11 cellular contexts compared by ENCODE assay signal in the genomic region with DNA sequence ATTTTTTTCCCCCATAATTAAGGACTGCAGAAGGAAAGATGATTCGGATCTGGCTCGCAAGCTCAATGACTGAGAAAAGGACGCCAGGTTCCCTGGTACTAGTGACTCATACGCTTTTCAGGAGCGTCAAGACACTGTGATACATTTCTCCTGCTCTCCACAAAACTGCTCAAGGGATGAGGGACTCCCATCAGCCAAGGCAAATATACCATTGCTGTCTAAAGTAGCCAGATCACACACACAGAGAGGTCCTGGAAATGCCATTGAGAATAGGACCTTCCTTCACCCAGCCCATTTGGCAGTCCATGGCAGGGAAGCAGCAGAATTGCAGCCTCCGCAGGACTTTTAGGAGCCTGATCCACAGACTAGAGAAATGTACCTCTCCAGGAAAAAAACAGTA.
DNase-seq lines count a peak whose midpoint lies in the region; ATAC-seq, FAIRE-seq and TF ChIP-seq lines count a peak whose summit lies in the region.
"Had no signal": no experiment of that assay in that cellular context is flagged by ENCODE, and none has a peak within 500 bp of the region (broad histone marks: within the 10 kb centered on the region; RNA-seq: fewer than 3 reads in every experiment).

No MANE protein-coding gene starts in this region.

- H3K27ac Mint-ChIP-seq in naive thymus-derived CD4-positive, alpha-beta T cell, result no peak overlapping the region
- H3K27ac Mint-ChIP-seq in activated T-cell treated with anti-CD3 and anti-CD28 coated beads, Interleukin-2, amount 50 U/mL, for 24 hours, result no peak overlapping the region

- H3K27me3 Mint-ChIP-seq in naive thymus-derived CD4-positive, alpha-beta T cell, result no peaks in the 10 kb centered on the region
- H3K27me3 Mint-ChIP-seq in activated T-cell treated with anti-CD3 and anti-CD28 coated beads, Interleukin-2, amount 50 U/mL, for 24 hours, result no peaks in the 10 kb centered on the region

- H3K4me3 Mint-ChIP-seq in naive thymus-derived CD4-positive, alpha-beta T cell, result no peak overlapping the region
- H3K4me3 Mint-ChIP-seq in activated T-cell treated with anti-CD3 and anti-CD28 coated beads, Interleukin-2, amount 50 U/mL, for 24 hours, result no peak overlapping the region
- H3K4me3 Mint-ChIP-seq: activated T-helper 1 cell treated with anti-CD3 and anti-CD28 coated beads, Interleukin-12 subunit alpha, Interleukin-12 subunit beta, Interleukin-2, Interleukin-4 antibody, amounts not matched to agents 30 ng/mL and 10 ng/mL and 1 ng/mL, durations not matched to agents 14 hours and 24 hours and 36 hours had no signal

- WGBS in small intestine, 3 donors, result 62 to 77% (median 74%) methylated on average over 6 of the region's 6 CpGs

- no peak overlapping the region for H3K4me3 ChIP-seq in astrocyte of the spinal cord (ENCODE audit: low read depth, low read length)
- no peak overlapping the region for H3K4me3 ChIP-seq in small intestine (ENCODE audit: low read depth in 1 of 2, low read length in 2 of 2)
- H3K4me3 ChIP-seq in naive thymus-derived CD4-positive, alpha-beta T cell (ENCODE audit: low read length), result no peak overlapping the region
- H3K4me3 ChIP-seq: pancreas had no signal

- POLR2A ChIA-PET in naive thymus-derived CD4-positive, alpha-beta T cell (lab: Charles Lee), result no interaction called here

- in situ Hi-C loops in astrocyte of the spinal cord (cut with HindIII; ENCODE audit: low sequenced_read_pairs), result no loop called here

- no peaks in the 10 kb centered on the region for H3K9me3 ChIP-seq in small intestine (ENCODE audit: control insufficient read depth, low read depth)
- no peaks in the 10 kb centered on the region for H3K9me3 ChIP-seq in naive thymus-derived CD4-positive, alpha-beta T cell (ENCODE audit: control insufficient read depth in 2 of 3, low read length in 3 of 3)
- H3K9me3 ChIP-seq: pancreas had no signal

- FAIRE-seq in small intestine (lab: Jason Lieb, UNC), result no peak
- FAIRE-seq: pancreas had no signal

- no peak for TF ChIP-seq CTCF in astrocyte of the spinal cord (IDR thresholded peaks at IDR 0.05; ENCODE audit: low read depth, low read length)

- H3K4me1 Mint-ChIP-seq in naive thymus-derived CD4-positive, alpha-beta T cell, result peaks cover 0 to 33% (median 10%) of the 10 kb centered on the region in 7 donors
- peaks cover 22% of the 10 kb centered on the region for H3K4me1 Mint-ChIP-seq in activated T-cell treated with anti-CD3 and anti-CD28 coated beads, Interleukin-2, amount 50 U/mL, for 24 hours (ENCODE audit: low read depth)

- peaks cover 0 to 11% (median 0%) of the 10 kb centered on the region in 11 donors for H3K9me3 Mint-ChIP-seq in naive thymus-derived CD4-positive, alpha-beta T cell
- peaks cover 3% of the 10 kb centered on the region for H3K9me3 Mint-ChIP-seq in activated T-cell treated with anti-CD3 and anti-CD28 coated beads, Interleukin-2, amount 50 U/mL, for 24 hours

- H3K36me3 Mint-ChIP-seq in naive thymus-derived CD4-positive, alpha-beta T cell, result peaks cover 0 to 7% (median 0%) of the 10 kb centered on the region in 5 donors
- no peaks in the 10 kb centered on the region for H3K36me3 Mint-ChIP-seq in activated T-cell treated with anti-CD3 and anti-CD28 coated beads, Interleukin-2, amount 50 U/mL, for 24 hours (ENCODE audit: low read depth)

- CTCF ChIA-PET in naive thymus-derived CD4-positive, alpha-beta T cell (lab: Charles Lee), result interaction anchor here (0.8 kb wide), 1 partner anchor 120 kb away, joined by 3 read pairs; no protein-coding TSS in a partner anchor

- DNase-seq in EH (ENCODE audit: low read depth) (peak; percentile 81), astrocyte of the spinal cord (ENCODE audit: low read depth, low spot score) (peak; percentile 73), left cardiac atrium (no peak), small intestine (peak; percentile 45), SHP77 treated with DMSO at 0.1 percent for 48 hours (lab: John Stamatoyannopoulos, UW) (no peak), NCI-H2029 (lab: John Stamatoyannopoulos, UW) (no peak)
- DNase-seq in naive thymus-derived CD4-positive, alpha-beta T cell, result no peak
- no peak for DNase-seq in activated T-cell treated with anti-CD3 and anti-CD28 coated beads, Interleukin-2, amount 50 U/mL, for 24 hours
- DNase-seq: NCI-H1930 had no signal

- H3K36me3 ChIP-seq in small intestine (ENCODE audit: control insufficient read depth in 2 of 2, insufficient read depth in 2 of 2, low read length in 2 of 2), result no peaks in the 10 kb centered on the region
- H3K36me3 ChIP-seq in naive thymus-derived CD4-positive, alpha-beta T cell (ENCODE audit: control insufficient read depth in 2 of 3, insufficient read depth in 3 of 3, low read length in 3 of 3), result no peaks in the 10 kb centered on the region
- H3K36me3 ChIP-seq: pancreas had no signal

- H3K4me1 ChIP-seq in small intestine (ENCODE audit: control insufficient read depth in 2 of 2, insufficient read depth in 1 of 2, low read depth in 1 of 2, low read length in 1 of 2), result peaks cover 12 to 17% of the 10 kb centered on the region in 2 donors
- no peaks in the 10 kb centered on the region for H3K4me1 ChIP-seq in naive thymus-derived CD4-positive, alpha-beta T cell (ENCODE audit: control insufficient read depth in 2 of 2, insufficient read depth in 2 of 2, low read length in 2 of 2)

- no peaks in the 10 kb centered on the region for H3K27me3 ChIP-seq in small intestine (ENCODE audit: control insufficient read depth in 2 of 2, insufficient read depth in 2 of 2, low read length in 2 of 2)
- H3K27me3 ChIP-seq in naive thymus-derived CD4-positive, alpha-beta T cell (ENCODE audit: control insufficient read depth in 2 of 2, insufficient read depth in 2 of 2, low read length in 2 of 2), result peaks cover 0 to 2% of the 10 kb centered on the region in 2 donors
- H3K27me3 ChIP-seq: pancreas had no signal

- ATAC-seq in left cardiac atrium, result peak; percentile 21 to 63
- no peak for ATAC-seq in naive thymus-derived CD4-positive, alpha-beta T cell

- intact Hi-C loops in left cardiac atrium (cut with DNase I), result loop anchor here in 1 of 2 donors (10.0 kb wide), 1 partner anchor 129 kb away; no protein-coding TSS in a partner anchor
- intact Hi-C loops in naive thymus-derived CD4-positive, alpha-beta T cell (cut with micrococcal nuclease), result no loop called here

- H3K27ac ChIP-seq in small intestine (ENCODE audit: low read depth in 1 of 2, low read length in 1 of 2), result peak overlapping the region; percentile 62 to 68
- no peak overlapping the region for H3K27ac ChIP-seq in naive thymus-derived CD4-positive, alpha-beta T cell (ENCODE audit: low read depth, low read length)

Comparison
In these comparisons a context has a peak if more than half of its experiments do, and no peak if none do; other contexts are left out.
1. DNase-seq: peak in EH (single experiment), astrocyte of the spinal cord (single experiment) and small intestine (single experiment); none in left cardiac atrium (single experiment), SHP77 treated with DMSO at 0.1 percent for 48 hours (single experiment), naive thymus-derived CD4-positive, alpha-beta T cell (0 of 9), activated T-cell treated with anti-CD3 and anti-CD28 coated beads, Interleukin-2, amount 50 U/mL, for 24 hours (single experiment) and NCI-H2029 (single experiment).